ENCODE assay signal across 8 cellular contexts in genomic region chr2:218648473-218649100, GRCh38. TPM values are rescaled to one million over a fixed set of nuclear protein-coding genes. Genes with fewer than 3 reads are reported as not detected.
A peak's percentile ranks its signal among the peaks of the same experiment; 100 is the strongest.
DNase-seq lines count a peak whose midpoint lies in the region; ATAC-seq and TF ChIP-seq lines count a peak whose summit lies in the region.

No MANE protein-coding gene starts in this region.

- TF ChIP-seq RAD21 in HCT116 (IDR thresholded peaks at IDR 0.05; ENCODE audit: low read depth): peak; percentile 87

- DNase-seq in Caki2 (ENCODE audit: low read depth): peak; percentile 59
- peak; percentile 32 for DNase-seq in HCT116 (ENCODE audit: low read depth, low spot score)
- peak; percentile 52 for DNase-seq in activated T-cell treated with anti-CD3 and anti-CD28 coated beads, Interleukin-2, amount 50 U/mL, for 24 hours
- DNase-seq in fibroblast of mammary gland (ENCODE audit: low read depth): peak; percentile 75
- peak; percentile 52 for DNase-seq in neural crest cell (ENCODE audit: low read depth, low spot score)

- H3K4me3 ChIP-seq in HCT116 (replicated peaks in 1 of 2; ENCODE audit: low read depth in 1 of 2, low read length in 2 of 2) (no peak overlapping the region), OCI-LY1 (ENCODE audit: low read depth, low read length, poor library complexity, severe bottlenecking) (no peak overlapping the region), fibroblast of mammary gland (ENCODE audit: control insufficient read depth, low read depth, low read length) (no peak overlapping the region)

- H3K27ac Mint-ChIP-seq in activated T-cell treated with anti-CD3 and anti-CD28 coated beads, Interleukin-2, amount 50 U/mL, for 24 hours: no peak overlapping the region
- H3K27ac Mint-ChIP-seq in neural crest cell (ENCODE audit: unreplicated experiment): no peak overlapping the region

- H3F3A ChIP-seq in OCI-LY1 (ENCODE audit: insufficient read depth, low read length): no peaks in the 10 kb centered on the region

- H3K27ac ChIP-seq in HCT116 (ENCODE audit: low read depth, low read length) (no peak overlapping the region), OCI-LY1 (ENCODE audit: low read depth, low read length, poor library complexity, severe bottlenecking) (no peak overlapping the region)

- no peaks in the 10 kb centered on the region for H3K27me3 Mint-ChIP-seq in activated T-cell treated with anti-CD3 and anti-CD28 coated beads, Interleukin-2, amount 50 U/mL, for 24 hours
- no peaks in the 10 kb centered on the region for H3K27me3 Mint-ChIP-seq in neural crest cell (ENCODE audit: low read depth)

- H3K4me2 ChIP-seq in HCT116 (ENCODE audit: low read length): no peak overlapping the region
- H3K4me2 ChIP-seq in OCI-LY1 (ENCODE audit: low read length): no peak overlapping the region

- intact Hi-C loops in HCT116 (cut with micrococcal nuclease): loop anchor here (1.0 kb wide), 3 partner anchors 242 to 376 kb away; partner anchors contain the start of gene TMBIM1

- no peak overlapping the region for H3K4me3 Mint-ChIP-seq in activated T-cell treated with anti-CD3 and anti-CD28 coated beads, Interleukin-2, amount 50 U/mL, for 24 hours
- H3K4me3 Mint-ChIP-seq in neural crest cell: no peak overlapping the region

- H2AFZ ChIP-seq in HCT116 (ENCODE audit: low read depth, low read length, poor library complexity, severe bottlenecking) (no peak overlapping the region), OCI-LY1 (ENCODE audit: low read length) (no peak overlapping the region)

- no peak for TF ChIP-seq POLR2A in HCT116 (IDR thresholded peaks at IDR 0.05; ENCODE audit: borderline replicate concordance, extremely low read depth, insufficient read depth, insufficient read length)

- H4K20me1 ChIP-seq in HCT116 (ENCODE audit: insufficient read depth): no peaks in the 10 kb centered on the region; the same call in 1 of the 2 replicates
- no peaks in the 10 kb centered on the region for H4K20me1 ChIP-seq in OCI-LY1 (ENCODE audit: insufficient read depth, low read length)

- RAD21 ChIA-PET in HCT116 (lab: Charles Lee; ENCODE audit: low non-redundant PET in 1 of 2, low total read pairs in 2 of 2, uncharacterized antibody in 2 of 2, unreplicated experiment in 2 of 2): no interaction called here

- H3K79me2 ChIP-seq in HCT116 (ENCODE audit: insufficient read depth, low read length): peaks cover 29% of the 10 kb centered on the region; the same call in 1 of the 2 replicates
- no peaks in the 10 kb centered on the region for H3K79me2 ChIP-seq in OCI-LY1 (ENCODE audit: insufficient read depth, low read length)

- H3K9me2 ChIP-seq in HCT116 (ENCODE audit: insufficient read depth): no peaks in the 10 kb centered on the region
- H3K9me2 ChIP-seq in OCI-LY1 (ENCODE audit: low read depth, low read length): no peaks in the 10 kb centered on the region

- H3K9ac ChIP-seq in HCT116 (ENCODE audit: low read length): no peak overlapping the region
- H3K9ac ChIP-seq in OCI-LY1 (ENCODE audit: low read length): no peak overlapping the region

- POLR2A ChIA-PET in HCT116 (lab: Charles Lee): no interaction called here

- H3K9me3 Mint-ChIP-seq in activated T-cell treated with anti-CD3 and anti-CD28 coated beads, Interleukin-2, amount 50 U/mL, for 24 hours: no peaks in the 10 kb centered on the region
- no peaks in the 10 kb centered on the region for H3K9me3 Mint-ChIP-seq in neural crest cell

- TF ChIP-seq CTCF in HCT116 (IDR thresholded peaks at IDR 0.05 in 2 of 3, conservative IDR thresholded peaks at IDR 0.05 in 1 of 3; ENCODE audit: borderline replicate concordance in 1 of 3, insufficient read depth in 1 of 3, low read depth in 2 of 3, low read length in 2 of 3) (peak; percentile 82 to 89 (median 89)), OCI-LY1 (IDR thresholded peaks at IDR 0.05; ENCODE audit: low read length) (peak; percentile 93), fibroblast of mammary gland (conservative IDR thresholded peaks at IDR 0.05; ENCODE audit: control insufficient read depth, insufficient read depth, low read depth, low read length) (peak; percentile 91), neural crest cell (conservative IDR thresholded peaks at IDR 0.05) (peak; percentile 78)

- H3K4me1 ChIP-seq in HCT116 (ENCODE audit: control insufficient read depth in 1 of 2, insufficient read depth in 2 of 2, low read length in 2 of 2): no peaks in the 10 kb centered on the region
- H3K4me1 ChIP-seq in OCI-LY1 (ENCODE audit: insufficient read depth, low read length, severe bottlenecking): no peaks in the 10 kb centered on the region

- peaks cover 11% of the 10 kb centered on the region for H3K4me1 Mint-ChIP-seq in activated T-cell treated with anti-CD3 and anti-CD28 coated beads, Interleukin-2, amount 50 U/mL, for 24 hours (ENCODE audit: low read depth)
- H3K4me1 Mint-ChIP-seq in neural crest cell: no peaks in the 10 kb centered on the region

- in situ Hi-C loops in Caki2 (cut with HindIII; ENCODE audit: low pct_unique_long_range_greater_than_20kb, low sequenced_read_pairs): no loop called here

- no peaks in the 10 kb centered on the region for H3K27me3 ChIP-seq in HCT116 (ENCODE audit: insufficient read depth, low read length)
- H3K27me3 ChIP-seq in OCI-LY1 (ENCODE audit: insufficient read depth, low read length): no peaks in the 10 kb centered on the region

- H3K9me3 ChIP-seq in HCT116 (ENCODE audit: control insufficient read depth in 1 of 2, insufficient read depth in 1 of 2, low read depth in 1 of 2, low read length in 2 of 2) (no peaks in the 10 kb centered on the region), OCI-LY1 (ENCODE audit: low read length) (no peaks in the 10 kb centered on the region)

- H3K36me3 Mint-ChIP-seq in activated T-cell treated with anti-CD3 and anti-CD28 coated beads, Interleukin-2, amount 50 U/mL, for 24 hours (ENCODE audit: low read depth): peaks cover 98% of the 10 kb centered on the region
- H3K36me3 Mint-ChIP-seq in neural crest cell (ENCODE audit: low read depth): peaks cover 11% of the 10 kb centered on the region

- ATAC-seq in HCT116 (peak; percentile 89), GM19035 (IDR thresholded peaks at IDR 0.05; ENCODE audit: unreplicated experiment) (no peak), GM18873 (IDR thresholded peaks at IDR 0.05; ENCODE audit: low FRiP score, unreplicated experiment) (no peak)

- no TSS peak for BruUV-seq in HCT116 (replicated peaks; lab: Mats Ljungman, UMichigan)

- H3K36me3 ChIP-seq in HCT116 (ENCODE audit: control insufficient read depth in 1 of 2, insufficient read depth in 2 of 2, low read length in 2 of 2): peaks cover 51 to 66% of the 10 kb centered on the region in 2 experiments
- peaks cover 100% of the 10 kb centered on the region for H3K36me3 ChIP-seq in OCI-LY1 (ENCODE audit: insufficient read depth, low read length)

- CTCF ChIA-PET in HCT116 (lab: Charles Lee): interaction anchor here (1.3 to 3.5 kb wide), 4 partner anchors 10 to 378 kb away, joined by 3 to 18 read pairs (median 4); partner anchors contain the start of genes AAMP, BCS1L, PNKD and ZNF142

TF ChIP-seq in HCT116, 20 proteins besides CTCF, POLR2A, EP300 and RAD21 (continues in another document):
- TF ChIP-seq ZNF274 (IDR thresholded peaks at IDR 0.05; ENCODE audit: low read depth, low read length): no peak
- no peak for TF ChIP-seq ELF1 (IDR thresholded peaks at IDR 0.05; ENCODE audit: borderline replicate concordance, low read depth)
- TF ChIP-seq, protein P1, sequence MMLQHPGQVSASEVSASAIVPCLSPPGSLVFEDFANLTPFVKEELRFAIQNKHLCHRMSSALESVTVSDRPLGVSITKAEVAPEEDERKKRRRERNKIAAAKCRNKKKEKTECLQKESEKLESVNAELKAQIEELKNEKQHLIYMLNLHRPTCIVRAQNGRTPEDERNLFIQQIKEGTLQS (IDR thresholded peaks at IDR 0.05): no peak

RNA-seq across cellular contexts. Expression of gene ZNF142, which starts 10.8 kb away (rescaled TPM):
- 1.4 and 5.4 TPM in 2 replicates for total RNA-seq in Caki2 (2014; rRNA removed; shearing (Covaris generic); ENCODE audit: low replicate concordance)
- total RNA-seq in HCT116 (2021; ENCODE audit: unreplicated experiment) (29.2 TPM), neural crest cell (50.0 and 58.2 TPM in 2 replicates)
- polyA plus RNA-seq in HCT116 (2012): 14.3 and 14.9 TPM in 2 replicates

RNA-seq across cellular contexts. Expression of gene BCS1L, which starts 10.9 kb away (rescaled TPM):
- 7.1 and 17.4 TPM in 2 replicates for total RNA-seq in Caki2 (2014; rRNA removed; shearing (Covaris generic); ENCODE audit: low replicate concordance)
- total RNA-seq in HCT116 (2021; ENCODE audit: unreplicated experiment) (57.4 TPM), neural crest cell (41.7 and 45.2 TPM in 2 replicates)
- polyA plus RNA-seq in HCT116 (2012): 46.4 and 64.4 TPM in 2 replicates

RNA-seq across cellular contexts. Expression of gene RNF25, which starts 23.2 kb away (rescaled TPM):
- 22.7 and 28.5 TPM in 2 replicates for total RNA-seq in Caki2 (2014; rRNA removed; shearing (Covaris generic); ENCODE audit: low replicate concordance)
- total RNA-seq in HCT116 (2021; ENCODE audit: unreplicated experiment) (23.4 TPM), neural crest cell (35.6 and 39.2 TPM in 2 replicates)
- polyA plus RNA-seq in HCT116 (2012): 24.5 and 24.7 TPM in 2 replicates

RNA-seq across cellular contexts. Expression of gene STK36, which starts 23.3 kb away (rescaled TPM):
- 7.3 and 9.4 TPM in 2 replicates for total RNA-seq in Caki2 (2014; rRNA removed; shearing (Covaris generic); ENCODE audit: low replicate concordance)
- total RNA-seq in HCT116 (2021; ENCODE audit: unreplicated experiment): 45.5 TPM
- polyA plus RNA-seq in HCT116 (2012): 20.8 and 25.7 TPM in 2 replicates
- 77.0 and 78.7 TPM in 2 replicates for total RNA-seq in neural crest cell

RNA-seq across cellular contexts. Expression of gene PLCD4, which starts 40.9 kb away (rescaled TPM):
- total RNA-seq in Caki2 (2014; rRNA removed; shearing (Covaris generic); ENCODE audit: low replicate concordance): 4.3 and 11.9 TPM in 2 replicates
- total RNA-seq in HCT116 (2021; ENCODE audit: unreplicated experiment) (0.64 TPM), neural crest cell (0.37 and 1.1 TPM in 2 replicates)
- 1.2 and 1.4 TPM in 2 replicates for polyA plus RNA-seq in HCT116 (2012)
